ENCODE assay signal across 1 cellular context in the genomic region with DNA sequence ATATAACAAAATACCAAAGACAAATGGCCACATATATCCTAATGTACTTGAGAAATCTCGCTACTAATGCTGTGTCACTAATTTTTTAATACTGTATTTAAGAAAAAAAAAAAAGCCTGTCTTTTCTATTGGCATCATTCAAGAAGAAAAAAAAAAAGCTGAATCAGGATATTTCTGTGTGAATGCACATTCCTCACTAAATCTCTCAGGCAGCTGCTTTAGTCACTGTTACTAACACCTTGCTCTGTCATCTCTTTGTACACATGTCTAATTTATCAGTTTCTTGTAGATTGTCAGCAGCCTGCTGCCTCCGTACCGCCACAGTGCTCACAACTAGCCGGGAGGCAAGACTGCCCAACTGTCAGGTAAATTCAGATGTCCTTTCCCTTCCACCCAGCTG.
TF ChIP-seq lines count a peak whose summit lies in the region.

No MANE protein-coding gene starts in this region.

TF ChIP-seq in HepG2, 621 proteins besides CTCF, POLR2A, EP300 and RAD21 (continued from another document):
- TF ChIP-seq, protein P1, sequence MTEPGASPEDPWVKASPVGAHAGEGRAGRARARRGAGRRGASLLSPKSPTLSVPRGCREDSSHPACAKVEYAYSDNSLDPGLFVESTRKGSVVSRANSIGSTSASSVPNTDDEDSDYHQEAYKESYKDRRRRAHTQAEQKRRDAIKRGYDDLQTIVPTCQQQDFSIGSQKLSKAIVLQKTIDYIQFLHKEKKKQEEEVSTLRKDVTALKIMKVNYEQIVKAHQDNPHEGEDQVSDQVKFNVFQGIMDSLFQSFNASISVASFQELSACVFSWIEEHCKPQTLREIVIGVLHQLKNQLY (CRISPR knock-in tag; IDR thresholded peaks at IDR 0.05) = no peak
- no peak for TF ChIP-seq ZNF562 (CRISPR knock-in tag; IDR thresholded peaks at IDR 0.05; ENCODE audit: borderline replicate concordance)
TF ChIP-seq in HepG2: peak in this region for 2.
